Comparison of ENCODE assay signal across 8 cellular contexts in the genomic region with DNA sequence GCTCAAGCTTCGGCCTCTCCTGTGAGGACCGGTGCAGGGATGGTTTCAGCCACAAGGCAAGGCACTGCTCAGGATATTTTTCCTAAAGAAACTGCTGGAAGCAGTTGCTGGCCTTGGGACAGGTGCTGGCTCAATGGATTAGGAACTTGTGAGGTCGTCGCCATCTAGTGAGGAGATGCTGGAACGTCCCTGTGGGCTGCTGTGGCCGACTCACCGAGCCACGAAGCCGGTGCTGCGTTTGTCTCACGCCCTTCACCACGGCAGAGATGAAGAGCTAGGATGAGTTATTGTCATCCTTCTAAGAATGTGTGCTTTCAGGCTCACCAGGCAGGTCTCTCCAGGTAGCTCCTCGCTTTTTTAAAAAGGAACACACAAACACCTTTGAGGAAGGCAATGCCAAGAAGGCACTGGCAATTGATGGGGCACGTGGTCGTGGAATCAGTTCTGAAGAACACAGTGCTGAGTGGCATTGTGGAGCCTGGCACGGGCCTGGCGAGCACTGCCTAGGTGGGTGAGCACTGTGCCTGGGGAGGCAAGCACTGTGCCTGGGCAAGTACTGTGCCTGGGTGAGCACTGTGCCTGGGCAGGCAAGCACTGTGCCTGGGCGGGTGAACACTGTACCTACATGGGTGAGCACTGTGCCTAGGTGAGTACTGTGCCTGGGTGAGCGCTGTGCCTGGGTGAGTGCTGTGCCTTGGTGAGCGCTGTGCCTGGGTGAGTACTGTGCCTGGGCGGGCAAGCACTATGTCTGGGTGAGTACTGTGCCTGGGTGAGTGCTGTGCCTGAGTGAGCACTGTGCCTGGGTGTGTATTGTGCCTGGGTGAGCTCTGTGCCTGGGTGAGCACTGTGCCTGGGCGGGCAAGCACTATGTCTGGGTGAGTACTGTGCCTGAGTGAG.
DNase-seq lines count a peak whose midpoint lies in the region; ATAC-seq and TF ChIP-seq lines count a peak whose summit lies in the region.

No MANE protein-coding gene starts in this region.

- DNase-seq in AG08396 (ENCODE audit: low spot score): peak; percentile 69
- no peak for DNase-seq in GM13977 (ENCODE audit: low spot score)
- DNase-seq in NCI-H526 (lab: John Stamatoyannopoulos, UW): peak; percentile 61 to 86
- DNase-seq in dedifferentiated amniotic fluid mesenchymal stem cell (ENCODE audit: extremely low spot score): peak; percentile 22
- peak; percentile 6 for DNase-seq in middle frontal gyrus (ENCODE audit: extremely low spot score, low spot score)
- DNase-seq in NCI-H128 (lab: John Stamatoyannopoulos, UW; ENCODE audit: unreplicated experiment): no peak

- in situ Hi-C loops in GM13977 (cut with MboI; ENCODE audit: low pct_unique_long_range_greater_than_20kb, low sequenced_read_pairs, unreplicated experiment): loop anchor here (25.0 kb wide), 1 partner anchor 1152 kb away; no protein-coding TSS in a partner anchor

- peak; percentile 6 for TF ChIP-seq CTCF in GM13977 (IDR thresholded peaks at IDR 0.05; ENCODE audit: extremely low read depth, insufficient read depth, missing control alignments)

- ATAC-seq in GM18517 (IDR thresholded peaks at IDR 0.05; ENCODE audit: unreplicated experiment): no peak
- ATAC-seq in GM18519 (IDR thresholded peaks at IDR 0.05; ENCODE audit: low FRiP score, unreplicated experiment): no peak

Comparison
In these comparisons a context has a peak if more than half of its experiments do, and no peak if none do; other contexts are left out.
1. DNase-seq: peak in AG08396 (single experiment), NCI-H526 (2 of 2), dedifferentiated amniotic fluid mesenchymal stem cell (single experiment) and middle frontal gyrus (single experiment); none in GM13977 (single experiment) and NCI-H128 (single experiment).